ENCODE assay signal across 8 cellular contexts in the genomic region with DNA sequence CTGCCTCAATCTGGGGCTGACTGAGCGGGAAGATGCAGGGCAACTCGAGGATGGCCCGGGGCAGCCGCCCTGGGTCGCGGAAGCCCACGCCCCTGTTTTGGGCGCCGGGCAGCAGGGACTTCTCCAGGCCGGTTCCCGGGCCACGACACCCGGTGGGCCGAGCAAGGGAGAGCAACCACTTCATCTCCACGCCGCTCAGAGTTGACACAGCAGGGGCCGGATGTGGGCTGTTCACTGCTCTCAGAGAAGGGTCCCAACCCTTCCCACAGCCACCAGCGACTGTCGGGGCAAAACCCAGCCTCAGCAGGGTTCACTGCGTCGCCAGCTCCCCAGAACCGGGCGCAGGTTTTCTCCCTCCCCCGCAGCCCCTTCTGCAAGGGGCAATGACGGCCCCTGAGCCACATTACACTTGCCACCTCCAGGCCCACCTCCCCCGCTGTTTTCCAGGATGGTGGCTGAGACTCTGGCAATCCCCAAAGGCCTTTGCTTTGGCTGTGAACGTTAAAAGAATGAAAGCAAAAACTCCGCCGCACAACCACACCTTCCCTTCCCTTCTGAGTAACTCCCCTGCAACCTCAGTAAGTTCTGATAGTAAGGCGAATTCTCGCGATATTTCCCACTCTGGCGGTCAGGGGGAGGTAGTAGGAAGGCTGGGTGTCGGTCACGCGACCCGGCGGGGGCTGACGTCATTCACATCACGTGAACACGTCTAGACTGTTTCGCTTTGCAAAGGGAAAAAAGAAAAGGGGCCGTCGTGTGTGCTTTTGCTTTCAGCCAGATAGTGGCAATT.
DNase-seq lines count a peak whose midpoint lies in the region; ATAC-seq and TF ChIP-seq lines count a peak whose summit lies in the region.

No MANE protein-coding gene starts in this region.

- H3K27me3 Mint-ChIP-seq in central memory CD8-positive, alpha-beta T cell, result peaks cover 12% of the 10 kb centered on the region

- ATAC-seq in HG03175 (IDR thresholded peaks at IDR 0.05; ENCODE audit: unreplicated experiment), result peak; percentile 67
- ATAC-seq in central memory CD8-positive, alpha-beta T cell (replicated peaks; ENCODE audit: extremely low read depth, poor library complexity, severe bottlenecking), result peak; percentile 76

- no peaks in the 10 kb centered on the region for H3K9me3 Mint-ChIP-seq in central memory CD8-positive, alpha-beta T cell

- DNase-seq in AG09309 (ENCODE audit: low read depth), result peak; percentile 99
- peak; percentile 98 for DNase-seq in NCI-H345 (lab: John Stamatoyannopoulos, UW)
- peak; percentile 97 for DNase-seq in activated CD4-positive, CD25-positive, alpha-beta regulatory T cell treated with anti-CD3 and anti-CD28 coated beads, Interleukin-2, amount 50 U/mL, for 16 hours (ENCODE audit: low read depth, low spot score)
- peak; percentile 95 to 96 for DNase-seq in central memory CD8-positive, alpha-beta T cell (ENCODE audit: low spot score in 2 of 2)
- DNase-seq in inferior parietal cortex (ENCODE audit: extremely low spot score), result peak; percentile 99
- DNase-seq in smooth muscle cell of the brain vasculature (ENCODE audit: low read depth, low spot score), result peak; percentile 99

- H3K36me3 Mint-ChIP-seq in central memory CD8-positive, alpha-beta T cell (ENCODE audit: insufficient read depth), result peaks cover 24% of the 10 kb centered on the region

- peak overlapping the region; percentile 94 for H3K27ac Mint-ChIP-seq in central memory CD8-positive, alpha-beta T cell (ENCODE audit: low read depth)

- peak; percentile 74 for TF ChIP-seq POLR2A in GM18951 (IDR thresholded peaks at IDR 0.05; ENCODE audit: extremely low read depth, insufficient read depth, insufficient read length)

- TF ChIP-seq CTCF in AG09309 (IDR thresholded peaks at IDR 0.05; ENCODE audit: control insufficient read depth, insufficient read depth, low read depth, low read length, missing control alignments), result no peak

- H3K4me3 ChIP-seq in AG09309 (ENCODE audit: control insufficient read depth, low read depth, low read length), result peak overlapping the region; percentile 98

- peak overlapping the region; percentile 94 for H3K4me3 Mint-ChIP-seq in central memory CD8-positive, alpha-beta T cell

- in situ Hi-C loops in GM18951 (cut with MboI; ENCODE audit: low sequenced_read_pairs, unreplicated experiment), result no loop called here

- peaks cover 34% of the 10 kb centered on the region for H3K4me1 Mint-ChIP-seq in central memory CD8-positive, alpha-beta T cell

Comparison
In these comparisons a context has a peak if more than half of its experiments do, and no peak if none do; other contexts are left out.
1. Peak in every context shown above with its lines: DNase-seq, ATAC-seq and H3K4me3 ChIP-seq.